In genomic region chr2:202774104-202774503, GRCh38 we compare ENCODE assay signal across 1 cellular context.
TF ChIP-seq lines count a peak whose summit lies in the region.

No MANE protein-coding gene starts in this region.

TF ChIP-seq in WTC11, 78 proteins besides CTCF, POLR2A, EP300 and RAD21 (continued from another document):
- no peak for TF ChIP-seq HMGXB4 (CRISPR knock-in tag; IDR thresholded peaks at IDR 0.05)
